In the genomic region with DNA sequence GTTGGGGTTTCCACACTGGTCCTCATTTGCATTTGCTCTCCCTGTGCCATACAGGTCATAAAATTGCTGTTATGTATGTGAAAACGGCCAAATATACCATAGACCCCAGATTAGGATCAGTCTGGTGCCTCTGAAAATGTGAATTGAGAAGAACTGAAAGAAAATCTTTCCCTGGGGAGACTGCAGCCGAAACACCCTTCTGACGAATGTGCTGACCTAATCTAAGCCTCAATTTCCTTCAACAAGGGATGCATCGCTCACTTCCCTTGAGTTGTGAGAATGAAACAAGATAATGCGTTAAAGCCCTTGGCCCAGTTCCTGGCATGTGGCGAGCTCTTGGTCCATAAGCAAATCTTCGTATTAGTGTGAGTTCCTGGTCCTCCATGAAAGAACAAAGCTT, we compare ENCODE assay signal across 1 cellular context.
TF ChIP-seq lines count a peak whose summit lies in the region.

No MANE protein-coding gene starts in this region.

TF ChIP-seq in GM12878, 131 proteins besides CTCF, POLR2A, EP300 and RAD21:
- TF ChIP-seq, protein P1, sequence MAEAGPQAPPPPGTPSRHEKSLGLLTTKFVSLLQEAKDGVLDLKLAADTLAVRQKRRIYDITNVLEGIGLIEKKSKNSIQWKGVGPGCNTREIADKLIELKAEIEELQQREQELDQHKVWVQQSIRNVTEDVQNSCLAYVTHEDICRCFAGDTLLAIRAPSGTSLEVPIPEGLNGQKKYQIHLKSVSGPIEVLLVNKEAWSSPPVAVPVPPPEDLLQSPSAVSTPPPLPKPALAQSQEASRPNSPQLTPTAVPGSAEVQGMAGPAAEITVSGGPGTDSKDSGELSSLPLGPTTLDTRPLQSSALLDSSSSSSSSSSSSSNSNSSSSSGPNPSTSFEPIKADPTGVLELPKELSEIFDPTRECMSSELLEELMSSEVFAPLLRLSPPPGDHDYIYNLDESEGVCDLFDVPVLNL (IDR thresholded peaks at IDR 0.05; ENCODE audit: low read depth, low read length), result no peak
- TF ChIP-seq RFX5 (IDR thresholded peaks at IDR 0.05; ENCODE audit: low read depth, low read length) (no peak), CREB1 (IDR thresholded peaks at IDR 0.05; ENCODE audit: low read depth) (peak; percentile 56), IRF4 (IDR thresholded peaks at IDR 0.05; ENCODE audit: low read depth, low read length) (0 out of 2 replicates have a peak, but pooled peaks have one; percentile 6), PAX5 (IDR thresholded peaks at IDR 0.05; ENCODE audit: borderline replicate concordance, low read depth, low read length) (peak; percentile 62; the same call in 1 of the 2 replicates), TCF3 (IDR thresholded peaks at IDR 0.05; ENCODE audit: borderline replicate concordance, insufficient read depth, low read depth, low read length) (no peak), BHLHE40 (IDR thresholded peaks at IDR 0.05; ENCODE audit: borderline replicate concordance in 1 of 2, low read depth in 2 of 2, low read length in 1 of 2) (0 out of 4 replicates have a peak, but pooled peaks of 1 of the 2 experiments have one; percentile 3), KLF5 (IDR thresholded peaks at IDR 0.05; ENCODE audit: partially characterized antibody) (peak; percentile 33), NR2C1 (IDR thresholded peaks at IDR 0.05) (no peak), CBX3 (IDR thresholded peaks at IDR 0.05; ENCODE audit: borderline replicate concordance, low read depth) (no peak), MTA2 (IDR thresholded peaks at IDR 0.05; ENCODE audit: low read depth) (peak; percentile 25; the same call in 1 of the 2 replicates), BCL11A (IDR thresholded peaks at IDR 0.05; ENCODE audit: low read depth, low read length) (0 out of 2 replicates have a peak, but pooled peaks have one; percentile 27), NFXL1 (IDR thresholded peaks at IDR 0.05; ENCODE audit: borderline replicate concordance) (no peak), ATF7 (IDR thresholded peaks at IDR 0.05; ENCODE audit: low read depth) (peak; percentile 38; the same call in 1 of the 2 replicates), RUNX3 (IDR thresholded peaks at IDR 0.05; ENCODE audit: low read length) (peak; percentile 20), TBL1XR1 (IDR thresholded peaks at IDR 0.05; ENCODE audit: low read depth, low read length) (peak; percentile 53; the same call in 1 of the 2 replicates), HDAC6 (IDR thresholded peaks at IDR 0.05; ENCODE audit: unreplicated experiment) (no peak), TARDBP (IDR thresholded peaks at IDR 0.05; ENCODE audit: borderline replicate concordance) (no peak), POU2F2 (IDR thresholded peaks at IDR 0.05; ENCODE audit: borderline replicate concordance, low read depth, low read length) (no peak), ZNF24 (IDR thresholded peaks at IDR 0.05) (no peak), IKZF2 (IDR thresholded peaks at IDR 0.05) (peak; percentile 35 to 64; a peak in 1 of 4 replicates), ETV6 (conservative IDR thresholded peaks at IDR 0.05 in 1 of 2, IDR thresholded peaks at IDR 0.05 in 1 of 2; ENCODE audit: borderline replicate concordance in 1 of 2, low read depth in 1 of 2) (peak in 1 of 2 experiments; percentile 66; a peak in 2 of 4 replicates), MEF2B (IDR thresholded peaks at IDR 0.05; ENCODE audit: partially characterized antibody, poor library complexity, severe bottlenecking) (peak; percentile 62), ZBED1 (IDR thresholded peaks at IDR 0.05; ENCODE audit: borderline replicate concordance) (no peak), EED (IDR thresholded peaks at IDR 0.05; ENCODE audit: low read depth) (0 out of 2 replicates have a peak, but pooled peaks have one; percentile 51), SPI1 (IDR thresholded peaks at IDR 0.05; ENCODE audit: borderline replicate concordance, insufficient read depth, low read depth, low read length) (peak; percentile 73; the same call in 1 of the 2 replicates)
- TF ChIP-seq, protein P2, sequence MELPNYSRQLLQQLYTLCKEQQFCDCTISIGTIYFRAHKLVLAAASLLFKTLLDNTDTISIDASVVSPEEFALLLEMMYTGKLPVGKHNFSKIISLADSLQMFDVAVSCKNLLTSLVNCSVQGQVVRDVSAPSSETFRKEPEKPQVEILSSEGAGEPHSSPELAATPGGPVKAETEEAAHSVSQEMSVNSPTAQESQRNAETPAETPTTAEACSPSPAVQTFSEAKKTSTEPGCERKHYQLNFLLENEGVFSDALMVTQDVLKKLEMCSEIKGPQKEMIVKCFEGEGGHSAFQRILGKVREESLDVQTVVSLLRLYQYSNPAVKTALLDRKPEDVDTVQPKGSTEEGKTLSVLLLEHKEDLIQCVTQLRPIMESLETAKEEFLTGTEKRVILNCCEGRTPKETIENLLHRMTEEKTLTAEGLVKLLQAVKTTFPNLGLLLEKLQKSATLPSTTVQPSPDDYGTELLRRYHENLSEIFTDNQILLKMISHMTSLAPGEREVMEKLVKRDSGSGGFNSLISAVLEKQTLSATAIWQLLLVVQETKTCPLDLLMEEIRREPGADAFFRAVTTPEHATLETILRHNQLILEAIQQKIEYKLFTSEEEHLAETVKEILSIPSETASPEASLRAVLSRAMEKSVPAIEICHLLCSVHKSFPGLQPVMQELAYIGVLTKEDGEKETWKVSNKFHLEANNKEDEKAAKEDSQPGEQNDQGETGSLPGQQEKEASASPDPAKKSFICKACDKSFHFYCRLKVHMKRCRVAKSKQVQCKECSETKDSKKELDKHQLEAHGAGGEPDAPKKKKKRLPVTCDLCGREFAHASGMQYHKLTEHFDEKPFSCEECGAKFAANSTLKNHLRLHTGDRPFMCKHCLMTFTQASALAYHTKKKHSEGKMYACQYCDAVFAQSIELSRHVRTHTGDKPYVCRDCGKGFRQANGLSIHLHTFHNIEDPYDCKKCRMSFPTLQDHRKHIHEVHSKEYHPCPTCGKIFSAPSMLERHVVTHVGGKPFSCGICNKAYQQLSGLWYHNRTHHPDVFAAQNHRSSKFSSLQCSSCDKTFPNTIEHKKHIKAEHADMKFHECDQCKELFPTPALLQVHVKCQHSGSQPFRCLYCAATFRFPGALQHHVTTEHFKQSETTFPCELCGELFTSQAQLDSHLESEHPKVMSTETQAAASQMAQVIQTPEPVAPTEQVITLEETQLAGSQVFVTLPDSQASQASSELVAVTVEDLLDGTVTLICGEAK (IDR thresholded peaks at IDR 0.05; ENCODE audit: borderline replicate concordance), result peak; percentile 17; the same call in 1 of the 2 replicates
- TF ChIP-seq, protein P3, sequence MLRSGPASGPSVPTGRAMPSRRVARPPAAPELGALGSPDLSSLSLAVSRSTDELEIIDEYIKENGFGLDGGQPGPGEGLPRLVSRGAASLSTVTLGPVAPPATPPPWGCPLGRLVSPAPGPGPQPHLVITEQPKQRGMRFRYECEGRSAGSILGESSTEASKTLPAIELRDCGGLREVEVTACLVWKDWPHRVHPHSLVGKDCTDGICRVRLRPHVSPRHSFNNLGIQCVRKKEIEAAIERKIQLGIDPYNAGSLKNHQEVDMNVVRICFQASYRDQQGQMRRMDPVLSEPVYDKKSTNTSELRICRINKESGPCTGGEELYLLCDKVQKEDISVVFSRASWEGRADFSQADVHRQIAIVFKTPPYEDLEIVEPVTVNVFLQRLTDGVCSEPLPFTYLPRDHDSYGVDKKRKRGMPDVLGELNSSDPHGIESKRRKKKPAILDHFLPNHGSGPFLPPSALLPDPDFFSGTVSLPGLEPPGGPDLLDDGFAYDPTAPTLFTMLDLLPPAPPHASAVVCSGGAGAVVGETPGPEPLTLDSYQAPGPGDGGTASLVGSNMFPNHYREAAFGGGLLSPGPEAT (IDR thresholded peaks at IDR 0.05; ENCODE audit: low read depth), result 0 out of 2 replicates have a peak, but pooled peaks have one; percentile 21
- TF ChIP-seq, protein P4, sequence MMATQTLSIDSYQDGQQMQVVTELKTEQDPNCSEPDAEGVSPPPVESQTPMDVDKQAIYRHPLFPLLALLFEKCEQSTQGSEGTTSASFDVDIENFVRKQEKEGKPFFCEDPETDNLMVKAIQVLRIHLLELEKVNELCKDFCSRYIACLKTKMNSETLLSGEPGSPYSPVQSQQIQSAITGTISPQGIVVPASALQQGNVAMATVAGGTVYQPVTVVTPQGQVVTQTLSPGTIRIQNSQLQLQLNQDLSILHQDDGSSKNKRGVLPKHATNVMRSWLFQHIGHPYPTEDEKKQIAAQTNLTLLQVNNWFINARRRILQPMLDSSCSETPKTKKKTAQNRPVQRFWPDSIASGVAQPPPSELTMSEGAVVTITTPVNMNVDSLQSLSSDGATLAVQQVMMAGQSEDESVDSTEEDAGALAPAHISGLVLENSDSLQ (IDR thresholded peaks at IDR 0.05), result no peak
- TF ChIP-seq, protein P5, sequence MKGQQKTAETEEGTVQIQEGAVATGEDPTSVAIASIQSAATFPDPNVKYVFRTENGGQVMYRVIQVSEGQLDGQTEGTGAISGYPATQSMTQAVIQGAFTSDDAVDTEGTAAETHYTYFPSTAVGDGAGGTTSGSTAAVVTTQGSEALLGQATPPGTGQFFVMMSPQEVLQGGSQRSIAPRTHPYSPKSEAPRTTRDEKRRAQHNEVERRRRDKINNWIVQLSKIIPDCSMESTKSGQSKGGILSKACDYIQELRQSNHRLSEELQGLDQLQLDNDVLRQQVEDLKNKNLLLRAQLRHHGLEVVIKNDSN (IDR thresholded peaks at IDR 0.05; ENCODE audit: borderline replicate concordance, extremely low read length, insufficient read depth, low read depth, low read length), result no peak
- TF ChIP-seq, protein P6, sequence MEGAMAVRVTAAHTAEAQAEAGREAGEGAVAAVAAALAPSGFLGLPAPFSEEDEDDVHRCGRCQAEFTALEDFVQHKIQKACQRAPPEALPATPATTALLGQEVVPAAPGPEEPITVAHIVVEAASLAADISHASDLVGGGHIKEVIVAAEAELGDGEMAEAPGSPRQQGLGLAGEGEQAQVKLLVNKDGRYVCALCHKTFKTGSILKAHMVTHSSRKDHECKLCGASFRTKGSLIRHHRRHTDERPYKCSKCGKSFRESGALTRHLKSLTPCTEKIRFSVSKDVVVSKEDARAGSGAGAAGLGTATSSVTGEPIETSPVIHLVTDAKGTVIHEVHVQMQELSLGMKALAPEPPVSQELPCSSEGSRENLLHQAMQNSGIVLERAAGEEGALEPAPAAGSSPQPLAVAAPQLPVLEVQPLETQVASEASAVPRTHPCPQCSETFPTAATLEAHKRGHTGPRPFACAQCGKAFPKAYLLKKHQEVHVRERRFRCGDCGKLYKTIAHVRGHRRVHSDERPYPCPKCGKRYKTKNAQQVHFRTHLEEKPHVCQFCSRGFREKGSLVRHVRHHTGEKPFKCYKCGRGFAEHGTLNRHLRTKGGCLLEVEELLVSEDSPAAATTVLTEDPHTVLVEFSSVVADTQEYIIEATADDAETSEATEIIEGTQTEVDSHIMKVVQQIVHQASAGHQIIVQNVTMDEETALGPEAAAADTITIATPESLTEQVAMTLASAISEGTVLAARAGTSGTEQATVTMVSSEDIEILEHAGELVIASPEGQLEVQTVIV (IDR thresholded peaks at IDR 0.05; ENCODE audit: borderline replicate concordance, partially characterized antibody), result no peak
- TF ChIP-seq, protein P7, sequence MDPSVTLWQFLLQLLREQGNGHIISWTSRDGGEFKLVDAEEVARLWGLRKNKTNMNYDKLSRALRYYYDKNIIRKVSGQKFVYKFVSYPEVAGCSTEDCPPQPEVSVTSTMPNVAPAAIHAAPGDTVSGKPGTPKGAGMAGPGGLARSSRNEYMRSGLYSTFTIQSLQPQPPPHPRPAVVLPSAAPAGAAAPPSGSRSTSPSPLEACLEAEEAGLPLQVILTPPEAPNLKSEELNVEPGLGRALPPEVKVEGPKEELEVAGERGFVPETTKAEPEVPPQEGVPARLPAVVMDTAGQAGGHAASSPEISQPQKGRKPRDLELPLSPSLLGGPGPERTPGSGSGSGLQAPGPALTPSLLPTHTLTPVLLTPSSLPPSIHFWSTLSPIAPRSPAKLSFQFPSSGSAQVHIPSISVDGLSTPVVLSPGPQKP (IDR thresholded peaks at IDR 0.05; ENCODE audit: low read depth, low read length), result no peak
